Comparison of ENCODE assay signal across 16 cellular contexts in the genomic region with DNA sequence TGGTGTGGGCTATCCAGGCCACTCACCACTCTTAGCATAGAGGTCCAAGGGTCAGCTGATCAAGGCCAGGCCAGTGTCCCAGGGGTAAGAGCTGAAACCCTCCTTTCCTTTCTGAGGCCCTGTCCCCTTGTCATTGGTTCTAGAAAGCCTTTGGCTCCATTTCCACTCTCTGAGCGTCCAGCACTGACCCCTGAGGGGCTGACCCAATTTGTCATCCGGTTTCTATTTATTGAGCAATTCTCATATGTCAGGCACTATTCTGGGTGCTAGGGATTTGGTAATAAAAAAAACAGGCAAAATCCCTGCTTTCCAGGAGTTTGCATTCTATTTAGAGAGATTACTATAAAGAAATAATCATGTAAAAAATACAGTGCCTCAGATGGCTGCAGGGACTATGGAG. TPM values are rescaled to one million over a fixed set of nuclear protein-coding genes. Genes with fewer than 3 reads are reported as not detected.
DNase-seq lines count a peak whose midpoint lies in the region; ATAC-seq and TF ChIP-seq lines count a peak whose summit lies in the region.
"Had no signal": no experiment of that assay in that cellular context is flagged by ENCODE, and none has a peak within 500 bp of the region (broad histone marks: within the 10 kb centered on the region; RNA-seq: fewer than 3 reads in every experiment).

No MANE protein-coding gene starts in this region.

- ATAC-seq in left ventricle myocardium superior (peak; percentile 57), HG02885 (IDR thresholded peaks at IDR 0.05; ENCODE audit: poor library complexity, unreplicated experiment) (no peak)
- ATAC-seq: A549, HCT116 had no signal

- TF ChIP-seq CTCF in stomach (IDR thresholded peaks at IDR 0.05), result no peak

- H3K27ac ChIP-seq in SJSA1, result no peak overlapping the region
- H3K27ac ChIP-seq in stomach, result no peak overlapping the region
- H3K27ac ChIP-seq: A549, C4-2B, GM23248, HL-60 had no signal

- H3K4me1 ChIP-seq in SJSA1 (replicated peaks), result no peaks in the 10 kb centered on the region
- no peaks in the 10 kb centered on the region for H3K4me1 ChIP-seq in stomach
- H3K4me1 ChIP-seq: A549, BE2C had no signal

- no peak for TF ChIP-seq EP300 in stomach (IDR thresholded peaks at IDR 0.05)

- intact Hi-C loops in left ventricle myocardium superior (cut with micrococcal nuclease), result no loop called here
- intact Hi-C loops in posterior vena cava (cut with DNase I), result no loop called here
- intact Hi-C loops in stomach (cut with DNase I; ENCODE audit: low total_unique reads), result no loop called here

- peak; percentile 14 for DNase-seq in G401 (ENCODE audit: low spot score)
- peak; percentile 80 to 87 for DNase-seq in SJSA1 (ENCODE audit: low read depth in 1 of 2, low spot score in 2 of 2)
- DNase-seq in left ventricle myocardium superior, result no peak
- peak; percentile 11 for DNase-seq in posterior vena cava (ENCODE audit: low spot score)
- DNase-seq in stomach, result no peak
- DNase-seq: BE2C; CD4-positive, alpha-beta memory T cell; DMS79; GM23248; IMR-90 had no signal

- no peak overlapping the region for H3K4me3 ChIP-seq in SJSA1
- H3K4me3 ChIP-seq in stomach, result no peak overlapping the region
- H3K4me3 ChIP-seq: A549, GM23248 had no signal

- H3K27me3 ChIP-seq in SJSA1 (replicated peaks) (peaks cover 99% of the 10 kb centered on the region), stomach (peaks cover 0 to 75% (median 6%) of the 10 kb centered on the region in 3 donors)

- no peak for TF ChIP-seq POLR2A in stomach (IDR thresholded peaks at IDR 0.05)

- peaks cover 13% of the 10 kb centered on the region; the same call in 1 of the 2 replicates for H3K9me3 ChIP-seq in SJSA1 (replicated peaks)
- no peaks in the 10 kb centered on the region for H3K9me3 ChIP-seq in stomach
- H3K9me3 ChIP-seq: A549, BE2C had no signal

- in situ Hi-C loops in G401 (cut with HindIII; ENCODE audit: low sequenced_read_pairs), result loop anchor here (10.0 kb wide), 1 partner anchor 55 kb away; no protein-coding TSS in a partner anchor

- WGBS in stomach, 5 donors, result 73 to 80% (median 76%) methylated on average over 2 of the region's 2 CpGs

- H3K36me3 ChIP-seq in SJSA1 (no peaks in the 10 kb centered on the region), stomach (no peaks in the 10 kb centered on the region)
- H3K36me3 ChIP-seq: BE2C had no signal

RNA-seq across cellular contexts. Expression of gene KRT77, which starts 3.4 kb away (rescaled TPM):
- not detected in 2 replicates for total RNA-seq in G401 (2014; rRNA removed; shearing (Covaris generic))
- not detected in 2 replicates for total RNA-seq in SJSA1 (2014; rRNA removed; shearing (Covaris generic))
- total RNA-seq in left ventricle myocardium superior (not detected), posterior vena cava (not detected), stomach (not detected)
- under 1 TPM in 1 of 3 donors, not detected in 2; 0.03 TPM for polyA plus RNA-seq in stomach
- total RNA-seq: CD4-positive, alpha-beta memory T cell; GM23248; IMR-90 had no signal
- polyA plus RNA-seq: AG04450; CD4-positive, alpha-beta memory T cell; GM23248; IMR-90 had no signal

RNA-seq across cellular contexts. Expression of gene KRT1, which starts 19.8 kb away (rescaled TPM):
- not detected in 2 replicates for total RNA-seq in G401 (2014; rRNA removed; shearing (Covaris generic))
- 1.00 TPM in 1 of 2 replicates, not detected in the other for total RNA-seq in SJSA1 (2014; rRNA removed; shearing (Covaris generic))
- total RNA-seq in left ventricle myocardium superior (0.15 TPM), posterior vena cava (under 1 TPM in 1 of 2 donors, not detected in 1; 0.42 TPM), stomach (10 to 100 TPM in 1 of 5 donors, 1 to 10 TPM in 1, under 1 TPM in 1, not detected in 2; 0.37 to 27.8 (median 7.6) TPM)
- polyA plus RNA-seq in stomach, result not detected
- total RNA-seq: GM23248, IMR-90 had no signal
- polyA plus RNA-seq: A549, AG04450, GM23248, IMR-90 had no signal

RNA-seq across cellular contexts. Expression of gene KRT2, which starts 47.9 kb away (rescaled TPM):
- not detected in 2 replicates for total RNA-seq in G401 (2014; rRNA removed; shearing (Covaris generic))
- not detected in 2 replicates for total RNA-seq in SJSA1 (2014; rRNA removed; shearing (Covaris generic))
- not detected for total RNA-seq in left ventricle myocardium superior
- not detected for total RNA-seq in posterior vena cava
- not detected for total RNA-seq in stomach
- polyA plus RNA-seq in stomach, result not detected
- total RNA-seq: GM23248, IMR-90 had no signal
- polyA plus RNA-seq: AG04450, GM23248, IMR-90 had no signal

Comparison
In these comparisons a context has a peak if more than half of its experiments do, and no peak if none do; other contexts are left out.
1. DNase-seq: peak in G401 (single experiment), SJSA1 (2 of 2) and posterior vena cava (single experiment); none in left ventricle myocardium superior (single experiment) and stomach (single experiment).